ENCODE assay signal across 1 cellular context in the genomic region with DNA sequence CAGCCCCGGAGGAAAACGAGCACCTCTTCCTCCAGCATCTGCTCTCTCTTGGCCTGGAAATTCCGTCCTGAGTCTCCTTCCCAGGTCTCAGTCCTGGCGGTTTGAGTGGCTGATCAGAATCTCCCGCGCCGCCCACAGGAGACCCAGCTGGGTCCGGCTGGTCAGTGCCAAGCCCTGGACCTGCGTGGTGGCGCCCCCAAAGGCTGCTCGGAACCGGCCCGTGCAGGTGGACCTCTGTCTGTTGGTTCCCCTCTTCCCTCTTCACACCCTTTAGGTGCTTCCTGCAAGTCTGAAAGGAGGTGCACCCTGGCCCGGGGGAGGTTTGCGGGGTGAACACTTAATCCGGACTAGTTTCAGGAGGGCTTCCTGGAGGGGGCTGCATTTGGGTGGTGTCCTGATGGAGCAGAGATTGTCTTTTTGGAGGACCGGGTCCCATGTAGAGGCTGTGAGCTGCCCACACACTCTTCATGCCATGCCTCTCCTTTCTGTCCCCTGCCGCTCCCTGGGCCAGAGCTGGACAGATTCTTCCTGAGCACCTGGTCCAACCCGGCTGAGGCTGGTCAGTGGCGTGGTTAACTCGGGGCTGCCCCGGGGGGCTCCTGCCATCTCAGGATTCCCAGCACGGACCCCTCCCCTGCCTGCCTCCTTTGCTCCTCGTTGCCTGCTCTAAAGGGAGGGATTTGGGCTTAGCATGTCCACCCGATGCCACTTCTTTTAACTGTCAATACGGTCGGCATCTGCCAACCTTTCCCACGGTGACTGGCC.
TF ChIP-seq lines count a peak whose summit lies in the region.

No MANE protein-coding gene starts in this region.

TF ChIP-seq in WTC11, 78 proteins besides CTCF, POLR2A, EP300 and RAD21 (continued from another document):
- TF ChIP-seq TP53 (CRISPR knock-in tag; IDR thresholded peaks at IDR 0.05) (no peak), ZNF532 (CRISPR knock-in tag; IDR thresholded peaks at IDR 0.05; ENCODE audit: borderline replicate concordance) (no peak), SOX15 (CRISPR knock-in tag; IDR thresholded peaks at IDR 0.05) (no peak), PRDM15 (CRISPR knock-in tag; IDR thresholded peaks at IDR 0.05) (no peak)
TF ChIP-seq in WTC11: peak in this region for 0.
